In the genomic region with DNA sequence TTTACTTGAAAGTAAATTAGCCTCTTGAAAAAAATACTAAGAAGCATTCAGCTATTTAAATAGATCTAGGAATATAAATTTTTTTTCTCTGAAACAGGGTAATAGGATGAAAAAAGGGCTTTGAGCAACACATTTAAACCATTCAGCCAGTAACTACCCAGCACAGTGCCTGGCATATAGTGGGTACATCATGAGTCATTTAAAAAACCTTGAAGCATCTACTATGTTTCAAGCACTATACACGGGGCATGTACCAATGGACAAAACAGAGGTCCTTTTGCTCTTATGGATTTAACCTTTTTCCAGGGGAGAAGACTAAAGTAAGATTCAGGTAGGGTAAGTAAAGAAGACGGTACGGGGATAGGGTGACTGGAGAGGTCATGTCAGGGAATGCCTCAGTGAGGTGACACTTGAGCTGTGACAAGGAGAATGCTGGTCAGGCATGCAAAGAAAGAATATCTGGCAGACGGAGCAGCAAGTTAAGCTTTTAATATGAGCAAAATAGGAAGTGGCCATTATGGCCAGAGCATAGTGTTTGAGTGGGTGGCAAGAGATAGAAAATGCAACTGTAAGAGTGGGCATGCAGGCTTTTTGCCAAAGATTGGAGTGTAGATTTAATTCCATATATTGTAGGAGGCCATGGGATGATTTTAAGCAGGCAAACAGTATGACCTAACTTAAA, we compare ENCODE assay signal across 13 cellular contexts.
"Had no signal": no experiment of that assay in that cellular context is flagged by ENCODE, and none has a peak within 500 bp of the region (broad histone marks: within the 10 kb centered on the region; RNA-seq: fewer than 3 reads in every experiment).

No MANE protein-coding gene starts in this region.

- H3K4me1 ChIP-seq: left lung had no signal

- DNase-seq: activated CD4-positive, alpha-beta T cell treated with anti-CD3 and anti-CD28 coated beads, Interleukin-2, amount 50 U/mL, for 1 hour; activated CD8-positive, alpha-beta memory T cell treated with anti-CD3 and anti-CD28 coated beads for 24 hours; activated CD8-positive, alpha-beta memory T cell treated with anti-CD3 and anti-CD28 coated beads, Interleukin-2, amount 50 U/mL, for 48 hours; activated gamma-delta T cell; amniotic stem cell; effector memory CD8-positive, alpha-beta T cell; hippocampal formation; left lung; nephron progenitor cell; nucleus accumbens; stimulated activated naive B cell treated with anti-CD40 and anti-IgM and Interleukin-4, amounts not matched to agents 10 μg/mL and 1 μg/mL and 100 μg/mL, for 72 hours; T-cell had no signal

- H3K27ac ChIP-seq: left lung, thoracic aorta had no signal

- ATAC-seq: effector memory CD8-positive, alpha-beta T cell; left lung; stimulated activated naive B cell treated with anti-CD40 and anti-IgM and Interleukin-4, amounts not matched to agents 10 μg/mL and 1 μg/mL and 100 μg/mL, for 72 hours; T-cell had no signal

- H3K9me3 ChIP-seq: left lung, thoracic aorta had no signal

- H3K4me3 ChIP-seq: left lung, thoracic aorta had no signal

- H3K27me3 ChIP-seq: left lung had no signal
